In genomic region chr7:91323759-91324158, GRCh38 we compare ENCODE assay signal across 8 cellular contexts.
"Had no signal": no experiment of that assay in that cellular context is flagged by ENCODE, and none has a peak within 500 bp of the region (broad histone marks: within the 10 kb centered on the region; RNA-seq: fewer than 3 reads in every experiment).

No MANE protein-coding gene starts in this region.

- H3K4me3 ChIP-seq: GM23248, HAP-1, K562 had no signal

- H3K9ac ChIP-seq: GM23248 had no signal

- H3K27ac ChIP-seq: GM23248, HL-60 had no signal

- DNase-seq: GM23248, GOT3, H7, HFFc6, IMR-90 had no signal

- H3K4me1 ChIP-seq: HAP-1 had no signal

- H3K9me3 ChIP-seq: HAP-1 had no signal

- H3K36me3 ChIP-seq: HAP-1 had no signal
